1 cellular context compared by ENCODE assay signal in the genomic region with DNA sequence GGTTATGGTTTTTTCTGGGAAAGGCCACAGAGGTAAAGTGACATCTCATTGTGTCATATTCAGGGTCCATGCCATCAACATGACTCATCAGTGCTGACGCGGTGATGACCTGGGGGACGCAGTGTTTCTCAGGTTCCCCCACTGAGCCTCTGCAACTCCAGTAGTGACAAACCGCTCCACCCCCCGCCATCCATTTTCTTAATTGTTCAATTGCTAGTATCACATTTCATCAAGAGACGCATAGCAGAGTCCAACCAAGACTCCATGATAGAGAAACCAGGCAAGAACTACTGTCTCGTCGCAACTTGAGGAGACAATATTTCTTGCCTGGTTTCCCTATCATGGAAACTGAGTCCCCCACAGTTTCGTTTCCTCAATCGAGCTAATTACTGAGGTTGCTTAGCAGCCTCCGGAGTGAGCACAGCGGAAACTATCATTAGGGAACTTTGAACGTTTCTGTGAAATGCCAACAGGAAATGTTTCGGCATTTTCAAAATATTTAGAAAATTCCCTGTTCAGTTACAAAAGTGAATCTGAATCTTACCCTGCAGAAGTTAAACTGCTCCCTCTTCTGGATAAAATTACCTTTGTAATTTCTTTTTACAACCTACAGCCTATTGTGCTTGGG.
TF ChIP-seq lines count a peak whose summit lies in the region.

No MANE protein-coding gene starts in this region.

TF ChIP-seq in Ishikawa, 13 proteins besides CTCF, POLR2A, EP300 and RAD21 (continued from another document):
- TF ChIP-seq REST (IDR thresholded peaks at IDR 0.05; ENCODE audit: low read depth), result no peak
